1 cellular context compared by ENCODE assay signal in the genomic region with DNA sequence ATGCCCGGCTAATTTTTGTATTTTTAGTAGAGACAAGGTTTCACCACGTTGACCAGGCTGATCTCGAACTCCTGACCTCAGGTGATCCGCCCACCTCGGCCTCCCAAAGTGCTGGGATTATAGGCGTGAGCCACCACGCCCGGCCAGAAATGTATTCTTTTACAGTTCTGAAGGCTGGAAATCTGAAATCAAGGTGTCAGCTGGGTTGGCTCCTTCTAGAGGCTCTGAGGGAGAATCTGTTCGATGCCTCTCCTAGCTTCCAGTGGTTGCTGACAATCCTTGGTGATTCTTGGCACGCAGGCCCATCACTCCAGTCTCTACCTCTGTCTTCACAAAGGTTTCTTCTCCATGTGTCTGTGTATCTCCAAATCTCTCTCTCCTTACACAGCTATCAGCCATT. TPM values are rescaled to one million over a fixed set of nuclear protein-coding genes. Genes with fewer than 3 reads are reported as not detected.
"Had no signal": no experiment of that assay in that cellular context is flagged by ENCODE, and none has a peak within 500 bp of the region (broad histone marks: within the 10 kb centered on the region; RNA-seq: fewer than 3 reads in every experiment).

No MANE protein-coding gene starts in this region.

RNA-seq across cellular contexts. Expression of gene LIF, which starts 45.7 kb away (rescaled TPM):
- total RNA-seq: frontal cortex had no signal
